ENCODE assay signal across 8 cellular contexts in genomic region chr12:103884316-103884715, GRCh38. TPM values are rescaled to one million over a fixed set of nuclear protein-coding genes. Genes with fewer than 3 reads are reported as not detected.
DNase-seq lines count a peak whose midpoint lies in the region; ATAC-seq, FAIRE-seq and TF ChIP-seq lines count a peak whose summit lies in the region.

No MANE protein-coding gene starts in this region.

- H3K27me3 ChIP-seq in Panc1 (ENCODE audit: control insufficient read depth, insufficient read depth, low read length) (no peaks in the 10 kb centered on the region; the same call in 1 of the 2 replicates), bronchial epithelial cell (ENCODE audit: control insufficient read depth, insufficient read depth, low read length) (no peaks in the 10 kb centered on the region), H7 (ENCODE audit: control insufficient read depth, insufficient read depth, low read length) (no peaks in the 10 kb centered on the region)
- H3K27me3 ChIP-seq in naive thymus-derived CD4-positive, alpha-beta T cell (ENCODE audit: control insufficient read depth in 2 of 2, insufficient read depth in 2 of 2, low read length in 2 of 2) = no peaks in the 10 kb centered on the region

- H3K4me1 ChIP-seq in Panc1 (ENCODE audit: control insufficient read depth, insufficient read depth, low read length) = no peaks in the 10 kb centered on the region
- H3K4me1 ChIP-seq in naive thymus-derived CD4-positive, alpha-beta T cell (ENCODE audit: control insufficient read depth in 2 of 2, insufficient read depth in 2 of 2, low read length in 2 of 2) = no peaks in the 10 kb centered on the region

- H3K36me3 Mint-ChIP-seq in CD14-positive monocyte = no peaks in the 10 kb centered on the region
- H3K36me3 Mint-ChIP-seq in naive thymus-derived CD4-positive, alpha-beta T cell = no peaks in the 10 kb centered on the region

- BruUV-seq in Panc1 (replicated peaks; lab: Mats Ljungman, UMichigan) = no TSS peak

- POLR2A ChIA-PET in Panc1 (lab: Charles Lee) = interaction anchor here (0.6 kb wide), 1 partner anchor 105 kb away, joined by 4 read pairs; no protein-coding TSS in a partner anchor
- POLR2A ChIA-PET in naive thymus-derived CD4-positive, alpha-beta T cell (lab: Charles Lee) = interaction anchor here (0.6 to 3.0 kb wide), 5 partner anchors 17 to 225 kb away, joined by 3 to 23 read pairs (median 4); partner anchors contain the start of genes HSP90B1 and TDG

- no peaks in the 10 kb centered on the region for H3K9me3 Mint-ChIP-seq in CD14-positive monocyte
- no peaks in the 10 kb centered on the region for H3K9me3 Mint-ChIP-seq in naive thymus-derived CD4-positive, alpha-beta T cell

- in situ Hi-C loops in Panc1 (cut with HindIII; ENCODE audit: low pct_unique_long_range_greater_than_20kb, low sequenced_read_pairs) = no loop called here

- H3K4me1 Mint-ChIP-seq in CD14-positive monocyte = peaks cover 5% of the 10 kb centered on the region
- H3K4me1 Mint-ChIP-seq in naive thymus-derived CD4-positive, alpha-beta T cell = peaks cover 4 to 24% (median 16%) of the 10 kb centered on the region in 7 donors

- no peak overlapping the region for H3K4me3 Mint-ChIP-seq in CD14-positive monocyte
- H3K4me3 Mint-ChIP-seq in naive thymus-derived CD4-positive, alpha-beta T cell = peak overlapping the region in 3 of 10 donors; percentile 30 to 64 (median 39)

- H3K4me3 ChIP-seq in Panc1 (ENCODE audit: low read depth in 2 of 2, low read length in 2 of 2) (no peak overlapping the region), bronchial epithelial cell (ENCODE audit: low read depth, low read length) (no peak overlapping the region), H7 (ENCODE audit: insufficient read depth, low read depth, low read length) (no peak overlapping the region)
- H3K4me3 ChIP-seq in naive thymus-derived CD4-positive, alpha-beta T cell (ENCODE audit: low read length) = no peak overlapping the region

- no peak overlapping the region for H3K27ac Mint-ChIP-seq in CD14-positive monocyte
- H3K27ac Mint-ChIP-seq in naive thymus-derived CD4-positive, alpha-beta T cell = peak overlapping the region in 6 of 9 donors; percentile 19 to 74 (median 46)

- H3K9me3 ChIP-seq in Panc1 (ENCODE audit: control insufficient read depth, insufficient read depth, low read depth, low read length) = no peaks in the 10 kb centered on the region
- no peaks in the 10 kb centered on the region for H3K9me3 ChIP-seq in naive thymus-derived CD4-positive, alpha-beta T cell (ENCODE audit: control insufficient read depth in 2 of 3, low read length in 3 of 3)

- DNase-seq in CD14-positive monocyte (ENCODE audit: low spot score) = no peak
- peak; percentile 26 for DNase-seq in GM19239 (ENCODE audit: insufficient read length, low spot score)
- no peak for DNase-seq in Panc1 (ENCODE audit: low read depth, low spot score)
- DNase-seq in bronchial epithelial cell (ENCODE audit: low read depth) = peak; percentile 53
- peak in 7 of 9 donors; percentile 36 to 68 (median 53) for DNase-seq in naive thymus-derived CD4-positive, alpha-beta T cell
- no peak for DNase-seq in H7
- DNase-seq in C1 segment of cervical spinal cord (lab: John Stamatoyannopoulos, UW) = no peak

- no peak overlapping the region for H3K27ac ChIP-seq in Panc1 (ENCODE audit: low read length)
- H3K27ac ChIP-seq in naive thymus-derived CD4-positive, alpha-beta T cell (ENCODE audit: low read depth, low read length) = no peak overlapping the region

- peaks cover 0 to 2% (median 0%) of the 10 kb centered on the region in 3 donors for H3K27me3 Mint-ChIP-seq in CD14-positive monocyte (ENCODE audit: low read depth in 3 of 3)
- no peaks in the 10 kb centered on the region for H3K27me3 Mint-ChIP-seq in naive thymus-derived CD4-positive, alpha-beta T cell

- FAIRE-seq in GM19239 (lab: Jason Lieb, UNC) = peak; percentile 74
- no peak for FAIRE-seq in bronchial epithelial cell (lab: Jason Lieb, UNC)

- intact Hi-C loops in CD14-positive monocyte (cut with micrococcal nuclease) (loop anchor here (5.0 to 10.0 kb wide), 2 partner anchors 220 to 228 kb away; no protein-coding TSS in a partner anchor), Panc1 (cut with micrococcal nuclease; ENCODE audit: unreplicated experiment) (loop anchor here (5.0 kb wide), 1 partner anchor 223 kb away; no protein-coding TSS in a partner anchor)
- intact Hi-C loops in naive thymus-derived CD4-positive, alpha-beta T cell (cut with micrococcal nuclease) = loop anchor here (1.0 to 2.0 kb wide), 8 partner anchors 17 to 474 kb away; partner anchors contain the start of genes HCFC2 (in 1 of the 2) and TDG (in 1 of the 2)

- H3K36me3 ChIP-seq in Panc1 (ENCODE audit: control insufficient read depth, insufficient read depth, low read length) (no peaks in the 10 kb centered on the region), bronchial epithelial cell (ENCODE audit: control insufficient read depth, insufficient read depth, low read length) (no peaks in the 10 kb centered on the region), H7 (replicated peaks; ENCODE audit: control insufficient read depth, insufficient read depth, low read length) (no peaks in the 10 kb centered on the region)
- no peaks in the 10 kb centered on the region for H3K36me3 ChIP-seq in naive thymus-derived CD4-positive, alpha-beta T cell (ENCODE audit: control insufficient read depth in 2 of 3, insufficient read depth in 3 of 3, low read length in 3 of 3)

- CTCF ChIA-PET in Panc1 (lab: Charles Lee) = interaction anchor here (0.7 kb wide), 1 partner anchor 225 kb away, joined by 4 read pairs; no protein-coding TSS in a partner anchor
- CTCF ChIA-PET in naive thymus-derived CD4-positive, alpha-beta T cell (lab: Charles Lee) = interaction anchor here (0.6 to 3.2 kb wide), 10 partner anchors 35 to 227 kb away, joined by 3 to 26 read pairs (median 4); partner anchors contain the start of gene TDG

- TF ChIP-seq CTCF in CD14-positive monocyte (IDR thresholded peaks at IDR 0.05) (peak; percentile 25), Panc1 (IDR thresholded peaks at IDR 0.05) (peak; percentile 72), bronchial epithelial cell (IDR thresholded peaks at IDR 0.05; ENCODE audit: insufficient read depth, low read length, severe bottlenecking) (peak; percentile 43)

- ATAC-seq in Panc1 (peak; percentile 63), HG03159 (IDR thresholded peaks at IDR 0.05; ENCODE audit: unreplicated experiment) (no peak)
- ATAC-seq in naive thymus-derived CD4-positive, alpha-beta T cell = peak; percentile 68

RNA-seq across cellular contexts. Expression of gene NT5DC3, which starts 43.3 kb away (rescaled TPM):
- under 1 TPM; 0.27 to 0.93 TPM for polyA plus RNA-seq in CD14-positive monocyte
- total RNA-seq in Panc1 (2021; ENCODE audit: unreplicated experiment) = 24.9 TPM
- polyA plus RNA-seq in Panc1 (2012; ENCODE audit: insufficient read length) = 5.7 TPM
- 4.9 and 6.6 TPM in 2 replicates for total RNA-seq in bronchial epithelial cell
- 1 to 10 TPM; 3.9 to 5.0 (median 4.5) TPM for total RNA-seq in naive thymus-derived CD4-positive, alpha-beta T cell
- 1 to 10 TPM in 1 of 2 donors, under 1 TPM in 1; 0.99 to 1.6 TPM for polyA plus RNA-seq in naive thymus-derived CD4-positive, alpha-beta T cell
- 6.3 and 11.0 TPM in 2 replicates for total RNA-seq in H7 (2014; rRNA removed; shearing (Covaris generic))

RNA-seq across cellular contexts. Expression of gene HSP90B1, which starts 45.9 kb away (rescaled TPM):
- 100 to 1,000 TPM in 1 of 2 donors, 10 to 100 TPM in 1; 97.9 to 177 TPM for polyA plus RNA-seq in CD14-positive monocyte
- total RNA-seq in Panc1 (2021; ENCODE audit: unreplicated experiment) (503 TPM), bronchial epithelial cell (649 and 677 TPM in 2 replicates)
- 275 TPM for polyA plus RNA-seq in Panc1 (2012; ENCODE audit: insufficient read length)
- total RNA-seq in naive thymus-derived CD4-positive, alpha-beta T cell = 100 to 1,000 TPM; 226 to 461 (median 436) TPM
- polyA plus RNA-seq in naive thymus-derived CD4-positive, alpha-beta T cell = 100 to 1,000 TPM; 184 to 230 TPM
- 602 and 610 TPM in 2 replicates for total RNA-seq in H7 (2014; rRNA removed; shearing (Covaris generic))

Comparison
In these comparisons a context has a peak if more than half of its experiments do, and no peak if none do; other contexts are left out.
1. DNase-seq: peak in GM19239 (single experiment), bronchial epithelial cell (single experiment) and naive thymus-derived CD4-positive, alpha-beta T cell (7 of 9); none in CD14-positive monocyte (single experiment), Panc1 (single experiment), H7 (single experiment) and C1 segment of cervical spinal cord (0 of 14).
2. H3K27ac Mint-ChIP-seq: peak in naive thymus-derived CD4-positive, alpha-beta T cell (6 of 9); none in CD14-positive monocyte (0 of 7).
3. Peak in every context shown above with its lines, with median percentiles within 50 percentile points of each other: CTCF ChIP-seq.